11 cellular contexts compared by ENCODE assay signal in the genomic region with DNA sequence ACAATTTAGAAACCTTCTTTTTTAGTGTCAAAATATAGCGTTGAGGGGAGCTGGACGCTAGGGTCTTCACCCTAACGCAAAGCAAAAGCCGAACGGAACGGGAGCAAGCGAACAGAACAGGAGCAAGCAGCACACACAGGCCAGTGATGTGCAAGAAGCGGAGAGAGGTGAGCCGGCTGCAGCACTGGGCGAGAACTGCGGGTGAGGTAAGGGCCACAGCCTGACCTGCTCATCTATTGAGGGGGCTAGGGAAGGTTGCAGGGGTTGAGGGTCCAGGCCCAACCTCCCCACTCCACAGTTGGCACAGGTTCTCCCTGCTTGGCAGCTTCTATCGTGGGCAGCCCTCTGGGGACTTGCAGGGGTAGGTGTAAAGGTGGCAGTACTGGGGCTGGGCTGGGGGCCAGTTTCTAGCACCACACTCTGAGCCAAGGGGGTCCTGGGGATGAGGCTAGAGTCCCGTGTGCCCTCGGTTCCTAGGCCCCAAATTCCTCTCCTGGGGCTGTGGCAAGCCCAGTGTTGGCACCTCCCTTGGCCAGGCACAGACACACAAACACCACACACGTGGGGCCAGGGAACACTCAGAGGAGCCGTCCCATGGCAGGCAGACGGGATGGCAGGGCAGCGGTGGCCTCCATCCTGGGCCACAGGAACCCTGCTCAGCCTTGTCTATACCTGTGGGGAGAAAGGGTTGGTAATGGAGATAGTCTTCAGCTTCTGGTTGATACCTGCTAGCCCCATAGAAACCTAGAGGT. TPM values are rescaled to one million over a fixed set of nuclear protein-coding genes. Genes with fewer than 3 reads are reported as not detected.
A peak's percentile ranks its signal among the peaks of the same experiment; 100 is the strongest.
DNase-seq lines count a peak whose midpoint lies in the region; ATAC-seq and TF ChIP-seq lines count a peak whose summit lies in the region.
"Had no signal": no experiment of that assay in that cellular context is flagged by ENCODE, and none has a peak within 500 bp of the region (broad histone marks: within the 10 kb centered on the region; RNA-seq: fewer than 3 reads in every experiment).

No MANE protein-coding gene starts in this region.

- TF ChIP-seq CTCF in ascending aorta (IDR thresholded peaks at IDR 0.05) (no peak), mesothelial cell of epicardium (IDR thresholded peaks at IDR 0.05; ENCODE audit: unreplicated experiment) (no peak)

- ATAC-seq in activated naive CD4-positive, alpha-beta T cell treated with anti-CD3 and anti-CD28 coated beads, Interleukin-2, amount 50 U/mL, for 72 hours = no peak
- ATAC-seq in GM21528 (IDR thresholded peaks at IDR 0.05; ENCODE audit: low FRiP score, unreplicated experiment) (no peak), HG03378 (IDR thresholded peaks at IDR 0.05; ENCODE audit: unreplicated experiment) (no peak)

- no peaks in the 10 kb centered on the region for H3K9me3 ChIP-seq in ascending aorta
- H3K9me3 ChIP-seq in stomach smooth muscle (ENCODE audit: control insufficient read depth in 2 of 2, low read length in 2 of 2) = no peaks in the 10 kb centered on the region

- H3K4me1 ChIP-seq in ascending aorta = peaks cover 12 to 31% of the 10 kb centered on the region in 2 donors
- H3K4me1 ChIP-seq in stomach smooth muscle (ENCODE audit: control insufficient read depth, insufficient read depth, low read length) = peaks cover 44% of the 10 kb centered on the region

- H3K27ac Mint-ChIP-seq in activated naive CD4-positive, alpha-beta T cell treated with anti-CD3 and anti-CD28 coated beads, Interleukin-2, amount 50 U/mL, for 72 hours = peak overlapping the region; percentile 37 to 61
- no peak overlapping the region for H3K27ac Mint-ChIP-seq in mesothelial cell of epicardium

- H3K4me1 Mint-ChIP-seq in mesothelial cell of epicardium = peaks cover 23% of the 10 kb centered on the region

- H3K27me3 Mint-ChIP-seq in mesothelial cell of epicardium (ENCODE audit: low read depth) = no peaks in the 10 kb centered on the region
- H3K27me3 Mint-ChIP-seq: activated naive CD4-positive, alpha-beta T cell treated with anti-CD3 and anti-CD28 coated beads, Interleukin-2, amount 10 ng/mL, durations not matched to agents 7 days and 5 days had no signal

- H3K27ac ChIP-seq in ascending aorta (peak overlapping the region; percentile 92 to 95), stomach smooth muscle (ENCODE audit: low read length) (peak overlapping the region; percentile 90)

- H3K9ac ChIP-seq in stomach smooth muscle (ENCODE audit: low read length in 2 of 2) = peak overlapping the region; percentile 60 to 80

- DNase-seq in activated naive CD4-positive, alpha-beta T cell treated with anti-CD3 and anti-CD28 coated beads, Interleukin-2, amount 50 U/mL, for 72 hours (ENCODE audit: low spot score in 2 of 2) = no peak
- no peak for DNase-seq in activated naive CD4-positive, alpha-beta T cell treated with anti-CD3 and anti-CD28 coated beads, Interleukin-2, amount 50 U/mL, for 16 hours
- no peak for DNase-seq in ascending aorta (ENCODE audit: low spot score in 2 of 2)
- DNase-seq in mesothelial cell of epicardium (ENCODE audit: low spot score in 2 of 2, unreplicated experiment in 2 of 2) = no peak
- no peak for DNase-seq in NCI-H146 (lab: John Stamatoyannopoulos, UW)
- DNase-seq: activated naive CD4-positive, alpha-beta T cell treated with anti-CD3 and anti-CD28 coated beads, Interleukin-2, amount 10 ng/mL, durations not matched to agents 7 days and 5 days; hypothalamus; MM.1S had no signal

- H3K36me3 Mint-ChIP-seq in activated naive CD4-positive, alpha-beta T cell treated with anti-CD3 and anti-CD28 coated beads, Interleukin-2, amount 50 U/mL, for 72 hours = peaks cover 20 to 25% of the 10 kb centered on the region in 2 donors
- peaks cover 30% of the 10 kb centered on the region for H3K36me3 Mint-ChIP-seq in mesothelial cell of epicardium

- peak overlapping the region; percentile 81 for H3K4me3 Mint-ChIP-seq in mesothelial cell of epicardium

- intact Hi-C loops in ascending aorta (cut with DNase I) = loop anchor here (1.0 to 10.0 kb wide), 3 partner anchors 9 to 465 kb away; partner anchors contain the start of genes ANKZF1, ATG9A and DNAJB2

- H3K27me3 ChIP-seq in ascending aorta (no peaks in the 10 kb centered on the region), stomach smooth muscle (ENCODE audit: control insufficient read depth in 1 of 2, insufficient read depth in 2 of 2, low read length in 2 of 2) (no peaks in the 10 kb centered on the region)

- H3K36me3 ChIP-seq in ascending aorta (peaks cover 61 to 65% of the 10 kb centered on the region in 2 donors), stomach smooth muscle (ENCODE audit: control insufficient read depth in 2 of 2, insufficient read depth in 2 of 2, low read length in 2 of 2) (peaks cover 47 to 57% of the 10 kb centered on the region in 2 donors)

- no peaks in the 10 kb centered on the region for H3K9me3 Mint-ChIP-seq in activated naive CD4-positive, alpha-beta T cell treated with anti-CD3 and anti-CD28 coated beads, Interleukin-2, amount 50 U/mL, for 72 hours
- no peaks in the 10 kb centered on the region for H3K9me3 Mint-ChIP-seq in mesothelial cell of epicardium
- H3K9me3 Mint-ChIP-seq: activated naive CD4-positive, alpha-beta T cell treated with anti-CD3 and anti-CD28 coated beads, Interleukin-2, amount 10 ng/mL, durations not matched to agents 7 days and 5 days had no signal

- no peak overlapping the region for H3K4me3 ChIP-seq in ascending aorta
- H3K4me3 ChIP-seq in stomach smooth muscle (ENCODE audit: low read length in 2 of 2) = peak overlapping the region in 1 of 2 donors; percentile 80

RNA-seq across cellular contexts. Expression of gene ABCB6, which starts 1.2 kb away (rescaled TPM):
- 10 to 100 TPM; 27.8 to 46.2 TPM for total RNA-seq in activated naive CD4-positive, alpha-beta T cell treated with anti-CD3 and anti-CD28 coated beads, Interleukin-2, amount 50 U/mL, for 72 hours
- 17.9 TPM for total RNA-seq in ascending aorta
- 24.6 to 29.4 TPM (median 28.1 TPM) in 3 replicates for total RNA-seq in mesothelial cell of epicardium

RNA-seq across cellular contexts. Expression of gene ATG9A, which starts 9.5 kb away (rescaled TPM):
- total RNA-seq in activated naive CD4-positive, alpha-beta T cell treated with anti-CD3 and anti-CD28 coated beads, Interleukin-2, amount 50 U/mL, for 72 hours = 10 to 100 TPM; 49.1 to 80.6 TPM
- total RNA-seq in ascending aorta = 135 TPM
- 39.3 to 40.8 TPM (median 40.6 TPM) in 3 replicates for total RNA-seq in mesothelial cell of epicardium

RNA-seq across cellular contexts. Expression of gene ANKZF1, which starts 9.6 kb away (rescaled TPM):
- total RNA-seq in activated naive CD4-positive, alpha-beta T cell treated with anti-CD3 and anti-CD28 coated beads, Interleukin-2, amount 50 U/mL, for 72 hours = 100 to 1,000 TPM; 168 to 178 TPM
- total RNA-seq in ascending aorta (53.1 TPM), mesothelial cell of epicardium (58.3 to 65.3 TPM (median 59.6 TPM) in 3 replicates)

RNA-seq across cellular contexts. Expression of gene ZFAND2B, which starts 13.4 kb away (rescaled TPM):
- total RNA-seq in activated naive CD4-positive, alpha-beta T cell treated with anti-CD3 and anti-CD28 coated beads, Interleukin-2, amount 50 U/mL, for 72 hours = 10 to 100 TPM; 25.6 to 66.5 TPM
- total RNA-seq in ascending aorta (225 TPM), mesothelial cell of epicardium (27.4 to 29.2 TPM (median 27.8 TPM) in 3 replicates)

RNA-seq across cellular contexts. Expression of gene GLB1L, which starts 25.3 kb away (rescaled TPM):
- total RNA-seq in activated naive CD4-positive, alpha-beta T cell treated with anti-CD3 and anti-CD28 coated beads, Interleukin-2, amount 50 U/mL, for 72 hours = 1 to 10 TPM; 2.7 to 6.1 TPM
- total RNA-seq in ascending aorta = 1.8 TPM
- total RNA-seq in mesothelial cell of epicardium = 9.6 to 11.6 TPM (median 9.9 TPM) in 3 replicates
